ENCODE assay signal across 8 cellular contexts in the genomic region with DNA sequence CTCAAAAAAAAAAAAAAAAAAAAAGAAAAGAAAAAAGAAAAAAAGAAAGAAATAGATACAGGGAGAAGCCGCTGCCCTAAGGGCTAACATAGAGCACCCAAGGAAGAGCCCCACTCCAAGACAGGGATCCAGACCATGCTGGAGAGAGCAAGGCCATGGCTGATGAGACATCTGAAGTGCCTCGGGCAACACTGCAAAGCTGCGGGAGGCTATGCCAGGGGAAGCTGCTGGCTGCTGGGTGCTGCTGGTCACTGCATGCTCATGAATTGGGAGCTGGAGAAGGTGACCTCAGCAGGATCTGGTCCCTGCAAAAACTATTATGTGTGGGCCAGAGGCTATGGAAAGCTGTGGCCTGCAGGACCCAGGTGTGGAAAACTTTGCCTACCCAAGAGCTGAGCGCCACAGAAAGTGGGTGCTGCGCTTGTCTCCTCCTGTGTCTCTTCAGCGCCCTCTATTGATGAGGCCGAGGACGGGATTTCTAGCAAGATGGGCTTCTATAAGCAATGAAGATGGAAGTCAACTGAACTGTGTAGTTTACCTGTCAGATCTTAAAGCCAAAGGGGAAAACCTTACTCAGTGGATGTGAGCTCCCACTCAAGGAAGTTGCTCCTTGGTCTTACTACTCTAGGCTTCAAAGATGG. TPM values are rescaled to one million over a fixed set of nuclear protein-coding genes. Genes with fewer than 3 reads are reported as not detected.
DNase-seq lines count a peak whose midpoint lies in the region; ATAC-seq and TF ChIP-seq lines count a peak whose summit lies in the region.

No MANE protein-coding gene starts in this region.

- no peak overlapping the region for H3K4me2 ChIP-seq in mesendoderm (ENCODE audit: low read length)

- no peak overlapping the region for H3K4ac ChIP-seq in mesendoderm (ENCODE audit: low read depth, low read length)

- WGBS in mesendoderm (ENCODE audit: extremely low coverage, insufficient coverage, low lambda C conversion rate), result no CpG with 5 or more reads among the region's 8 CpGs

- no peaks in the 10 kb centered on the region for H3K36me3 ChIP-seq in H7 (replicated peaks; ENCODE audit: control insufficient read depth, insufficient read depth, low read length)
- no peaks in the 10 kb centered on the region for H3K36me3 ChIP-seq in mesendoderm (ENCODE audit: control insufficient read depth, insufficient read depth, low read length)

- intact Hi-C loops in dorsolateral prefrontal cortex (cut with DNase I), result no loop called here

- no peak overlapping the region for H3K23ac ChIP-seq in mesendoderm (ENCODE audit: low read length)

- no peak overlapping the region for H4K8ac ChIP-seq in mesendoderm (ENCODE audit: low read depth, low read length)

- H2BK15ac ChIP-seq in mesendoderm (replicated peaks; ENCODE audit: low read depth), result no peak overlapping the region

- no peak overlapping the region for H3K9ac ChIP-seq in mesendoderm (ENCODE audit: low read length)

- no peak overlapping the region for H3K18ac ChIP-seq in mesendoderm (ENCODE audit: low read length)

- no peaks in the 10 kb centered on the region for H3K79me2 ChIP-seq in mesendoderm (ENCODE audit: control insufficient read depth, insufficient read depth, low read length)

- no peak for ATAC-seq in GM21447 (IDR thresholded peaks at IDR 0.05; ENCODE audit: unreplicated experiment)

- no peak overlapping the region for H2AK5ac ChIP-seq in mesendoderm (ENCODE audit: low read length)

- H4K5ac ChIP-seq in mesendoderm (ENCODE audit: low read length), result no peak overlapping the region

- H3K4me1 ChIP-seq in mesendoderm (ENCODE audit: control insufficient read depth, low read depth, low read length), result no peaks in the 10 kb centered on the region

- DNase-seq in AG10803 (ENCODE audit: low read depth), result peak; percentile 69
- DNase-seq in H7, result peak; percentile 75
- peak; percentile 76 to 90 for DNase-seq in NCI-H526 (lab: John Stamatoyannopoulos, UW)
- DNase-seq in activated CD4-positive, alpha-beta T cell treated with anti-CD3 and anti-CD28 coated beads for 48 hours, result peak; percentile 82
- peak in 4 of 10 donors; percentile 28 to 50 (median 31) for DNase-seq in dorsolateral prefrontal cortex
- peak; percentile 86 for DNase-seq in mesendoderm
- peak; percentile 38 for DNase-seq in stimulated activated CD8-positive, alpha-beta memory T cell treated with anti-CD3 and anti-CD28 coated beads, Interleukin-7, amount 100 ng/mL, for 24 hours (ENCODE audit: low read depth)

- H3K27me3 ChIP-seq in H7 (ENCODE audit: control insufficient read depth, insufficient read depth, low read length) (no peaks in the 10 kb centered on the region; the same call in 1 of the 2 replicates), dorsolateral prefrontal cortex (no peaks in the 10 kb centered on the region), mesendoderm (ENCODE audit: insufficient read depth, low read length, poor library complexity) (no peaks in the 10 kb centered on the region)

- H3K27ac ChIP-seq in dorsolateral prefrontal cortex, result no peak overlapping the region
- H3K27ac ChIP-seq in mesendoderm (ENCODE audit: low read depth, low read length), result no peak overlapping the region

- H3K4me3 ChIP-seq in AG10803 (ENCODE audit: low read length), result no peak overlapping the region
- no peak overlapping the region for H3K4me3 ChIP-seq in H7 (ENCODE audit: insufficient read depth, low read depth, low read length)
- H3K4me3 ChIP-seq in dorsolateral prefrontal cortex, result no peak overlapping the region
- no peak overlapping the region for H3K4me3 ChIP-seq in mesendoderm (ENCODE audit: low read length)

- TF ChIP-seq CTCF in AG10803 (conservative IDR thresholded peaks at IDR 0.05; ENCODE audit: low read length), result peak; percentile 88
- peak in 54 of 56 donors; percentile 27 to 70 (median 57) for TF ChIP-seq CTCF in dorsolateral prefrontal cortex (IDR thresholded peaks at IDR 0.05 in 54 of 56, conservative IDR thresholded peaks at IDR 0.05 in 2 of 56; ENCODE audit: low read depth in 1 of 56, partially characterized antibody in 56 of 56)

- H2BK120ac ChIP-seq in mesendoderm (ENCODE audit: low read depth, low read length), result no peak overlapping the region

- H2BK5ac ChIP-seq in mesendoderm (ENCODE audit: low read length), result no peak overlapping the region

- H3K79me1 ChIP-seq in mesendoderm (ENCODE audit: low read length), result no peaks in the 10 kb centered on the region

- H3K56ac ChIP-seq in mesendoderm (ENCODE audit: low read length), result no peak overlapping the region

RNA-seq across cellular contexts. Expression of gene SLC29A2, which starts 17.3 kb away (rescaled TPM):
- total RNA-seq in H7 (2014; rRNA removed; shearing (Covaris generic)), result 23.8 and 32.1 TPM in 2 replicates
- total RNA-seq in dorsolateral prefrontal cortex, result 10 to 100 TPM in 35 of 120 experiments, 1 to 10 TPM in 85; 5.3 to 16.6 (median 9.0) TPM
- 28.3 TPM for polyA plus RNA-seq in mesendoderm (2013, experiment 1 of 2)
- 29.0 TPM for polyA plus RNA-seq in mesendoderm (2013, experiment 2 of 2)

RNA-seq across cellular contexts. Expression of gene NPAS4, which starts 32.0 kb away (rescaled TPM):
- total RNA-seq in H7 (2014; rRNA removed; shearing (Covaris generic)), result 0.04 TPM in 1 of 2 replicates, not detected in the other
- total RNA-seq in dorsolateral prefrontal cortex, result 100 to 1,000 TPM in 3 of 120 experiments, 10 to 100 TPM in 2, 1 to 10 TPM in 23, under 1 TPM in 49, not detected in 43; 0.13 to 188 (median 0.67) TPM
- polyA plus RNA-seq in mesendoderm (2013, experiment 1 of 2), result 0.51 TPM
- polyA plus RNA-seq in mesendoderm (2013, experiment 2 of 2), result 0.32 TPM

RNA-seq across cellular contexts. Expression of gene B4GAT1, which starts 41.4 kb away (rescaled TPM):
- total RNA-seq in H7 (2014; rRNA removed; shearing (Covaris generic)), result 41.6 and 41.9 TPM in 2 replicates
- total RNA-seq in dorsolateral prefrontal cortex, result 100 to 1,000 TPM; 105 to 293 (median 220) TPM
- 10.0 TPM for polyA plus RNA-seq in mesendoderm (2013, experiment 1 of 2)
- 10.3 TPM for polyA plus RNA-seq in mesendoderm (2013, experiment 2 of 2)

RNA-seq across cellular contexts. Expression of gene BRMS1, which starts 44.0 kb away (rescaled TPM):
- 53.5 and 72.8 TPM in 2 replicates for total RNA-seq in H7 (2014; rRNA removed; shearing (Covaris generic))
- 10 to 100 TPM; 10.3 to 25.1 (median 16.2) TPM for total RNA-seq in dorsolateral prefrontal cortex
- 45.3 TPM for polyA plus RNA-seq in mesendoderm (2013, experiment 1 of 2)
- polyA plus RNA-seq in mesendoderm (2013, experiment 2 of 2), result 44.6 TPM

RNA-seq across cellular contexts. Expression of gene MRPL11, which starts 49.8 kb away (rescaled TPM):
- 148 and 174 TPM in 2 replicates for total RNA-seq in H7 (2014; rRNA removed; shearing (Covaris generic))
- 10 to 100 TPM; 10.0 to 26.4 (median 18.3) TPM for total RNA-seq in dorsolateral prefrontal cortex
- polyA plus RNA-seq in mesendoderm (2013, experiment 1 of 2), result 214 TPM
- polyA plus RNA-seq in mesendoderm (2013, experiment 2 of 2), result 214 TPM
